33 cellular contexts compared by ENCODE assay signal in the genomic region with DNA sequence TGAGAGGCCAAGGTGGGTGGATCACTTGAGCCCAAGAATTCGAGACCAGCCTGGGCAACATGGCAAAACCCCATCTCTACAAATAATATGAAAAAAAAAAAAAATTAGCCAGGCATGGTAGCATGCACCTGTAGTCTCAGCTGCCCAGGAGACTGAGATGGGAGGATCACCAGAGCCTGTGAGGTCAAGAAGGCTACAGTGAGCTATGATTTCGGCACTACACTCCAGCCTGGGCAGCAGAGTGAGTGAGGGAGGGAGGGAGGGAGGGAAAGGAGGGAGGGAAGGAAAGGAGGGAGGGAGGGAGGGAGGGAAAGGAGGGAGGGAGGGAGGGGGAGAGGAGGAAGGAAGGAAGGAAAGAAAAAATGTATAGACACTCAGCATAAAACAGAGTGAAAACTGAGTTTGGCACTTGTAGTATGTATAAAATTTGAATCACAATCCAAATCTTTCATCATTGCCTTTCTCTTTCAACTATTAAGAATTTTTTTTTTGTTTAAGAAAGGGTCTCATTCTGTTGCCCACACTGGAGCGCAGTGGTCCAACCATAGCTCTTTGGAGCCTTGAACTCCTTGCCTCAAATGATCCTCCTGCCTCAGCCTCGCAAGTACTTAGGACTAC. TPM values are rescaled to one million over a fixed set of nuclear protein-coding genes. Genes with fewer than 3 reads are reported as not detected.
DNase-seq lines count a peak whose midpoint lies in the region; ATAC-seq and TF ChIP-seq lines count a peak whose summit lies in the region.
"Had no signal": no experiment of that assay in that cellular context is flagged by ENCODE, and none has a peak within 500 bp of the region (broad histone marks: within the 10 kb centered on the region; RNA-seq: fewer than 3 reads in every experiment).

No MANE protein-coding gene starts in this region.

- no peaks in the 10 kb centered on the region for H3K27me3 ChIP-seq in CD4-positive, alpha-beta T cell (ENCODE audit: control insufficient read depth, insufficient read depth, low read length)
- H3K27me3 ChIP-seq in right lobe of liver (no peaks in the 10 kb centered on the region), upper lobe of right lung (no peaks in the 10 kb centered on the region)
- H3K27me3 ChIP-seq: adrenal gland, brain microvascular endothelial cell, esophagus squamous epithelium, heart left ventricle, neutrophil, spleen had no signal

- no peak for TF ChIP-seq CTCF in activated CD8-positive, alpha-beta T cell treated with anti-CD3 and anti-CD28 coated beads for 36 hours (IDR thresholded peaks at IDR 0.05)
- TF ChIP-seq CTCF in CD4-positive, alpha-beta T cell (IDR thresholded peaks at IDR 0.05): no peak
- TF ChIP-seq CTCF in VCaP (conservative IDR thresholded peaks at IDR 0.05): no peak
- no peak for TF ChIP-seq CTCF in right lobe of liver (IDR thresholded peaks at IDR 0.05)
- TF ChIP-seq CTCF in upper lobe of right lung (IDR thresholded peaks at IDR 0.05): no peak

- H3K4me3 ChIP-seq in right lobe of liver (peak overlapping the region in 2 of 3 donors; percentile 44), upper lobe of right lung (no peak overlapping the region)
- H3K4me3 ChIP-seq: adrenal gland, esophagus squamous epithelium, heart left ventricle, spleen, thoracic aorta had no signal

- H3K9me3 ChIP-seq in CD4-positive, alpha-beta T cell (ENCODE audit: control insufficient read depth, low read length): no peaks in the 10 kb centered on the region
- no peaks in the 10 kb centered on the region for H3K9me3 ChIP-seq in right lobe of liver
- H3K9me3 ChIP-seq in upper lobe of right lung: no peaks in the 10 kb centered on the region
- H3K9me3 ChIP-seq: adrenal gland, esophagus squamous epithelium, heart left ventricle, neutrophil, spleen, thoracic aorta had no signal

- 45% methylated on average over 4 of the region's 4 CpGs for WGBS in right lobe of liver (ENCODE audit: insufficient coverage, low coverage, low lambda C conversion rate, missing lambda C conversion rate)

- H3K4me1 Mint-ChIP-seq in activated CD8-positive, alpha-beta T cell treated with anti-CD3 and anti-CD28 coated beads for 36 hours (ENCODE audit: low read depth): peaks cover 62% of the 10 kb centered on the region
- H3K4me1 Mint-ChIP-seq in activated CD8-positive, alpha-beta T cell treated with anti-CD3 and anti-CD28 coated beads, Interleukin-2, amount 10 ng/mL, durations not matched to agents 7 days and 5 days (ENCODE audit: low read depth): peaks cover 56% of the 10 kb centered on the region
- H3K4me1 Mint-ChIP-seq in CD4-positive, alpha-beta T cell (ENCODE audit: low read depth): peaks cover 73% of the 10 kb centered on the region

- peak overlapping the region; percentile 59 for H3K27ac Mint-ChIP-seq in activated CD8-positive, alpha-beta T cell treated with anti-CD3 and anti-CD28 coated beads for 36 hours
- no peak overlapping the region for H3K27ac Mint-ChIP-seq in activated CD8-positive, alpha-beta T cell treated with anti-CD3 and anti-CD28 coated beads, Interleukin-2, amount 10 ng/mL, durations not matched to agents 7 days and 5 days
- H3K27ac Mint-ChIP-seq in CD4-positive, alpha-beta T cell: peak overlapping the region; percentile 91
- H3K27ac Mint-ChIP-seq: activated B cell treated with CpG ODN at 0.5 μM for 24 hours had no signal

- H3K9me3 Mint-ChIP-seq in activated CD8-positive, alpha-beta T cell treated with anti-CD3 and anti-CD28 coated beads for 36 hours: no peaks in the 10 kb centered on the region
- H3K9me3 Mint-ChIP-seq in activated CD8-positive, alpha-beta T cell treated with anti-CD3 and anti-CD28 coated beads, Interleukin-2, amount 10 ng/mL, durations not matched to agents 7 days and 5 days (ENCODE audit: insufficient read depth): no peaks in the 10 kb centered on the region
- no peaks in the 10 kb centered on the region for H3K9me3 Mint-ChIP-seq in CD4-positive, alpha-beta T cell
- H3K9me3 Mint-ChIP-seq: activated B cell treated with CpG ODN at 0.5 μM for 24 hours had no signal

- H3K27ac ChIP-seq in CD4-positive, alpha-beta T cell (ENCODE audit: low read depth, low read length): no peak overlapping the region
- peak overlapping the region; percentile 74 for H3K27ac ChIP-seq in VCaP
- peak overlapping the region in 2 of 3 donors; percentile 74 to 81 for H3K27ac ChIP-seq in right lobe of liver
- H3K27ac ChIP-seq in upper lobe of right lung: no peak overlapping the region
- H3K27ac ChIP-seq: adrenal gland, brain microvascular endothelial cell, esophagus squamous epithelium, heart left ventricle, HL-60, neutrophil, spleen, thoracic aorta had no signal

- POLR2A ChIA-PET in activated CD8-positive, alpha-beta T cell treated with anti-CD3 and anti-CD28 coated beads for 36 hours (lab: Charles Lee): interaction anchor here (1.5 kb wide), 2 partner anchors 17 to 27 kb away, joined by 5 to 9 read pairs; partner anchors contain the start of gene SERINC5
- POLR2A ChIA-PET in activated CD8-positive, alpha-beta T cell treated with anti-CD3 and anti-CD28 coated beads, Interleukin-2, amount 10 ng/mL, durations not matched to agents 7 days and 5 days (lab: Charles Lee): no interaction called here
- POLR2A ChIA-PET in CD4-positive, alpha-beta T cell (lab: Charles Lee): interaction anchor here (1.4 kb wide), 1 partner anchor 9 kb away, joined by 4 read pairs; no protein-coding TSS in a partner anchor

- CTCF ChIA-PET in activated CD8-positive, alpha-beta T cell treated with anti-CD3 and anti-CD28 coated beads for 36 hours (lab: Charles Lee): interaction anchor here (1.4 to 1.5 kb wide), 2 partner anchors 19 to 136 kb away, joined by 3 read pairs; no protein-coding TSS in a partner anchor
- CTCF ChIA-PET in activated CD8-positive, alpha-beta T cell treated with anti-CD3 and anti-CD28 coated beads, Interleukin-2, amount 10 ng/mL, durations not matched to agents 7 days and 5 days (lab: Charles Lee): interaction anchor here (1.2 kb wide), 1 partner anchor 136 kb away, joined by 3 read pairs; no protein-coding TSS in a partner anchor
- CTCF ChIA-PET in CD4-positive, alpha-beta T cell (lab: Charles Lee): no interaction called here

- H3K27me3 Mint-ChIP-seq in activated CD8-positive, alpha-beta T cell treated with anti-CD3 and anti-CD28 coated beads for 36 hours: no peaks in the 10 kb centered on the region
- no peaks in the 10 kb centered on the region for H3K27me3 Mint-ChIP-seq in activated CD8-positive, alpha-beta T cell treated with anti-CD3 and anti-CD28 coated beads, Interleukin-2, amount 10 ng/mL, durations not matched to agents 7 days and 5 days (ENCODE audit: low read depth)
- no peaks in the 10 kb centered on the region for H3K27me3 Mint-ChIP-seq in CD4-positive, alpha-beta T cell
- H3K27me3 Mint-ChIP-seq: activated B cell treated with CpG ODN at 0.5 μM for 24 hours had no signal

- TF ChIP-seq POLR2A in right lobe of liver (IDR thresholded peaks at IDR 0.05): no peak

- H3K36me3 ChIP-seq in right lobe of liver (no peaks in the 10 kb centered on the region), upper lobe of right lung (no peaks in the 10 kb centered on the region)
- H3K36me3 ChIP-seq: adrenal gland, brain microvascular endothelial cell, esophagus squamous epithelium, heart left ventricle, neutrophil, spleen, thoracic aorta had no signal

- H3K4me3 Mint-ChIP-seq in activated CD8-positive, alpha-beta T cell treated with anti-CD3 and anti-CD28 coated beads for 36 hours: no peak overlapping the region
- H3K4me3 Mint-ChIP-seq in activated CD8-positive, alpha-beta T cell treated with anti-CD3 and anti-CD28 coated beads, Interleukin-2, amount 10 ng/mL, durations not matched to agents 7 days and 5 days: no peak overlapping the region
- H3K4me3 Mint-ChIP-seq in CD4-positive, alpha-beta T cell: peak overlapping the region; percentile 13
- H3K4me3 Mint-ChIP-seq: activated B cell treated with CpG ODN at 0.5 μM for 24 hours had no signal

- intact Hi-C loops in activated CD8-positive, alpha-beta T cell treated with anti-CD3 and anti-CD28 coated beads for 36 hours (cut with micrococcal nuclease): no loop called here
- intact Hi-C loops in CD4-positive, alpha-beta T cell (cut with DNase I, micrococcal nuclease): loop anchor here in 1 of 2 experiments (2.0 kb wide), 1 partner anchor 17 kb away; no protein-coding TSS in a partner anchor
- intact Hi-C loops in right lobe of liver (cut with DNase I) (no loop called here), sciatic nerve (cut with DNase I) (no loop called here), upper lobe of right lung (cut with DNase I) (no loop called here)

- DNase-seq in activated CD8-positive, alpha-beta T cell treated with anti-CD3 and anti-CD28 coated beads for 36 hours: no peak
- DNase-seq in activated CD8-positive, alpha-beta T cell treated with anti-CD3 and anti-CD28 coated beads, Interleukin-2, amount 10 ng/mL, durations not matched to agents 7 days and 5 days: no peak
- DNase-seq in CD4-positive, alpha-beta T cell: no peak
- DNase-seq in right lobe of liver: no peak
- DNase-seq in sciatic nerve (ENCODE audit: low spot score): no peak
- no peak for DNase-seq in upper lobe of right lung
- DNase-seq in NCI-H446 treated with DMSO at 0.1 percent for 48 hours (lab: John Stamatoyannopoulos, UW): no peak
- DNase-seq: activated B cell treated with CpG ODN at 0.5 μM for 24 hours; activated CD4-positive, alpha-beta T cell treated with anti-CD3 and anti-CD28 coated beads, Interleukin-2, amount 50 U/mL, for 48 hours; activated effector memory CD4-positive, alpha-beta T cell treated with Interleukin-2 at 50 U/mL for 16 hours; adrenal gland; brain microvascular endothelial cell; COR-L47; esophagus squamous epithelium; foreskin melanocyte; H7; heart left ventricle; Karpas-422; left ventricle myocardium superior; NCI-H1417; NCI-H2081; NCI-H2227 treated with DMSO at 0.1 percent for 48 hours; posterior cingulate gyrus; right cardiac atrium; SIG-M5; spleen; stimulated activated CD4-positive, alpha-beta T cell treated with anti-CD3 and anti-CD28 coated beads, Interleukin-2, amount 100 ng/mL, for 24 hours; stimulated activated naive CD8-positive, alpha-beta T cell treated with anti-CD3 and anti-CD28 coated beads, Interleukin-15, Interleukin-2, amounts not matched to agents 100 U/mL and 50 U/mL, for 24 hours; SW 1271 had no signal

- peaks cover 12% of the 10 kb centered on the region for H3K36me3 Mint-ChIP-seq in activated CD8-positive, alpha-beta T cell treated with anti-CD3 and anti-CD28 coated beads for 36 hours (ENCODE audit: low read depth)
- H3K36me3 Mint-ChIP-seq in activated CD8-positive, alpha-beta T cell treated with anti-CD3 and anti-CD28 coated beads, Interleukin-2, amount 10 ng/mL, durations not matched to agents 7 days and 5 days (ENCODE audit: low read depth): peaks cover 35% of the 10 kb centered on the region
- H3K36me3 Mint-ChIP-seq in CD4-positive, alpha-beta T cell (ENCODE audit: low read depth): peaks cover 44% of the 10 kb centered on the region

- peaks cover 0 to 33% (median 8%) of the 10 kb centered on the region in 4 donors for H3K4me1 ChIP-seq in right lobe of liver
- peaks cover 10% of the 10 kb centered on the region for H3K4me1 ChIP-seq in upper lobe of right lung

- no peak for ATAC-seq in activated CD8-positive, alpha-beta T cell treated with anti-CD3 and anti-CD28 coated beads for 36 hours
- ATAC-seq in activated CD8-positive, alpha-beta T cell treated with anti-CD3 and anti-CD28 coated beads, Interleukin-2, amount 10 ng/mL, durations not matched to agents 7 days and 5 days: no peak
- ATAC-seq in CD4-positive, alpha-beta T cell (ENCODE audit: poor library complexity): no peak
- peak; percentile 10 to 62 (median 56) for ATAC-seq in right lobe of liver
- no peak for ATAC-seq in sciatic nerve
- no peak for ATAC-seq in upper lobe of right lung
- ATAC-seq: heart left ventricle, left ventricle myocardium superior, right cardiac atrium had no signal

RNA-seq across cellular contexts. Expression of gene SERINC5, which starts 27.8 kb away (rescaled TPM):
- total RNA-seq in activated CD8-positive, alpha-beta T cell treated with anti-CD3 and anti-CD28 coated beads for 36 hours: 10 to 100 TPM; 32.4 to 33.1 TPM
- 10 to 100 TPM; 52.5 to 54.5 TPM for total RNA-seq in activated CD8-positive, alpha-beta T cell treated with anti-CD3 and anti-CD28 coated beads, Interleukin-2, amount 10 ng/mL, durations not matched to agents 7 days and 5 days
- 100 to 1,000 TPM; 115 to 123 TPM for total RNA-seq in CD4-positive, alpha-beta T cell
- total RNA-seq in right lobe of liver: 10 to 100 TPM; 30.1 to 82.1 (median 57.9) TPM
- total RNA-seq in sciatic nerve: 70.2 TPM
- total RNA-seq in upper lobe of right lung: 60.4 TPM

Comparison
In these comparisons a context has a peak if more than half of its experiments do, and no peak if none do; other contexts are left out.
1. ATAC-seq: peak in right lobe of liver (4 of 4); none in activated CD8-positive, alpha-beta T cell treated with anti-CD3 and anti-CD28 coated beads for 36 hours (single experiment), activated CD8-positive, alpha-beta T cell treated with anti-CD3 and anti-CD28 coated beads, Interleukin-2, amount 10 ng/mL, durations not matched to agents 7 days and 5 days (single experiment), CD4-positive, alpha-beta T cell (single experiment), sciatic nerve (single experiment) and upper lobe of right lung (single experiment).
2. H3K27ac ChIP-seq: peak in VCaP (single experiment) and right lobe of liver (2 of 3); none in CD4-positive, alpha-beta T cell (single experiment) and upper lobe of right lung (single experiment).